In genomic region chr4:8393593-8394038, GRCh38 we compare ENCODE assay signal across 8 cellular contexts. TPM values are rescaled to one million over a fixed set of nuclear protein-coding genes. Genes with fewer than 3 reads are reported as not detected.
DNase-seq lines count a peak whose midpoint lies in the region; ATAC-seq and TF ChIP-seq lines count a peak whose summit lies in the region.

No MANE protein-coding gene starts in this region.

- WGBS in esophagus, 2 donors, result 40 to 64% methylated on average over 8 of the region's 8 CpGs
- WGBS in aorta, 2 donors, result 2 to 7% methylated on average over 8 of the region's 8 CpGs

- no peaks in the 10 kb centered on the region for H3K9me3 ChIP-seq in esophagus (ENCODE audit: control insufficient read depth in 2 of 2, insufficient read depth in 1 of 2, low read depth in 1 of 2, low read length in 1 of 2)
- H3K9me3 ChIP-seq in aorta (ENCODE audit: control insufficient read depth, low read length), result no peaks in the 10 kb centered on the region

- H3K4me3 Mint-ChIP-seq in natural killer cell, result no peak overlapping the region
- H3K4me3 Mint-ChIP-seq in T-helper 2 cell treated with Interferon-gamma antibody and Interleukin-4, amounts not matched to agents 5 μg/mL and 100 μg/mL, for 36 hours, result no peak overlapping the region
- no peak overlapping the region for H3K4me3 Mint-ChIP-seq in effector memory CD8-positive, alpha-beta T cell

- H3K27me3 Mint-ChIP-seq in natural killer cell (ENCODE audit: low read depth in 2 of 2), result no peaks in the 10 kb centered on the region
- H3K27me3 Mint-ChIP-seq in T-helper 2 cell treated with Interferon-gamma antibody and Interleukin-4, amounts not matched to agents 5 μg/mL and 100 μg/mL, for 36 hours (ENCODE audit: low read depth), result no peaks in the 10 kb centered on the region
- H3K27me3 Mint-ChIP-seq in effector memory CD8-positive, alpha-beta T cell, result no peaks in the 10 kb centered on the region

- peak overlapping the region; percentile 16 to 82 for H3K27ac ChIP-seq in esophagus (ENCODE audit: low read depth in 2 of 2, low read length in 1 of 2)
- H3K27ac ChIP-seq in aorta (ENCODE audit: low read depth in 1 of 2, low read length in 2 of 2), result no peak overlapping the region

- H3K9me3 Mint-ChIP-seq in natural killer cell, result no peaks in the 10 kb centered on the region
- no peaks in the 10 kb centered on the region for H3K9me3 Mint-ChIP-seq in T-helper 2 cell treated with Interferon-gamma antibody and Interleukin-4, amounts not matched to agents 5 μg/mL and 100 μg/mL, for 36 hours
- H3K9me3 Mint-ChIP-seq in effector memory CD8-positive, alpha-beta T cell, result no peaks in the 10 kb centered on the region

- H3K4me1 ChIP-seq in esophagus (ENCODE audit: control insufficient read depth in 2 of 2, insufficient read depth in 2 of 2, low read length in 1 of 2), result peaks cover 3 to 9% of the 10 kb centered on the region in 2 donors
- no peaks in the 10 kb centered on the region for H3K4me1 ChIP-seq in aorta (ENCODE audit: control insufficient read depth in 1 of 2, insufficient read depth in 2 of 2, low read length in 2 of 2)

- H3K36me3 Mint-ChIP-seq in natural killer cell, result no peaks in the 10 kb centered on the region
- H3K36me3 Mint-ChIP-seq in T-helper 2 cell treated with Interferon-gamma antibody and Interleukin-4, amounts not matched to agents 5 μg/mL and 100 μg/mL, for 36 hours (ENCODE audit: low read depth), result peaks cover 2% of the 10 kb centered on the region
- peaks cover 6% of the 10 kb centered on the region for H3K36me3 Mint-ChIP-seq in effector memory CD8-positive, alpha-beta T cell (ENCODE audit: insufficient read depth)

- TF ChIP-seq CTCF in natural killer cell (IDR thresholded peaks at IDR 0.05), result no peak

- peak; percentile 71 for DNase-seq in Right ventricle myocardium inferior (ENCODE audit: missing footprints)
- DNase-seq in cardiac septum (ENCODE audit: low spot score), result no peak
- peak; percentile 98 for DNase-seq in myocyte (ENCODE audit: low read depth)
- peak; percentile 82 to 89 for DNase-seq in aorta
- DNase-seq in natural killer cell, result no peak
- no peak for DNase-seq in T-helper 2 cell treated with Interferon-gamma antibody and Interleukin-4, amounts not matched to agents 5 μg/mL and 100 μg/mL, for 36 hours (ENCODE audit: low spot score)
- no peak for DNase-seq in effector memory CD8-positive, alpha-beta T cell

- intact Hi-C loops in Right ventricle myocardium inferior (cut with DNase I) (loop anchor here (2.0 kb wide), 1 partner anchor 53 kb away; no protein-coding TSS in a partner anchor), cardiac septum (cut with DNase I) (loop anchor here (2.0 kb wide), 1 partner anchor 73 kb away; no protein-coding TSS in a partner anchor), aorta (cut with DNase I) (loop anchor here in 1 of 2 donors (5.0 kb wide), 1 partner anchor 126 kb away; the partner anchor contains the start of gene HTRA3), natural killer cell (cut with micrococcal nuclease) (no loop called here)

- no peaks in the 10 kb centered on the region for H3K27me3 ChIP-seq in esophagus (ENCODE audit: control insufficient read depth in 1 of 2, insufficient read depth in 2 of 2, low read length in 2 of 2)
- no peaks in the 10 kb centered on the region for H3K27me3 ChIP-seq in aorta (ENCODE audit: control insufficient read depth in 1 of 2, insufficient read depth in 2 of 2, low read length in 1 of 2)

- H3K4me1 Mint-ChIP-seq in natural killer cell, result no peaks in the 10 kb centered on the region
- no peaks in the 10 kb centered on the region for H3K4me1 Mint-ChIP-seq in T-helper 2 cell treated with Interferon-gamma antibody and Interleukin-4, amounts not matched to agents 5 μg/mL and 100 μg/mL, for 36 hours (ENCODE audit: low read depth)
- H3K4me1 Mint-ChIP-seq in effector memory CD8-positive, alpha-beta T cell (ENCODE audit: low read depth in 2 of 2), result no peaks in the 10 kb centered on the region

- ATAC-seq in Right ventricle myocardium inferior (peak; percentile 73), aorta (ENCODE audit: low FRiP score) (peak; percentile 85), natural killer cell (no peak)
- ATAC-seq in effector memory CD8-positive, alpha-beta T cell (replicated peaks), result no peak

- H3K27ac Mint-ChIP-seq in natural killer cell, result no peak overlapping the region
- no peak overlapping the region for H3K27ac Mint-ChIP-seq in T-helper 2 cell treated with Interferon-gamma antibody and Interleukin-4, amounts not matched to agents 5 μg/mL and 100 μg/mL, for 36 hours
- H3K27ac Mint-ChIP-seq in effector memory CD8-positive, alpha-beta T cell, result peak overlapping the region in 1 of 2 donors; percentile 17

- H3K36me3 ChIP-seq in esophagus (ENCODE audit: control insufficient read depth in 2 of 2, insufficient read depth in 2 of 2, low read length in 1 of 2), result peaks cover 4 to 49% of the 10 kb centered on the region in 2 donors
- H3K36me3 ChIP-seq in aorta (ENCODE audit: control insufficient read depth in 1 of 2, insufficient read depth in 2 of 2, low read length in 1 of 2), result peaks cover 0 to 4% of the 10 kb centered on the region in 2 donors

- H3K4me3 ChIP-seq in esophagus (ENCODE audit: low read depth in 1 of 2, low read length in 2 of 2) (no peak overlapping the region), aorta (ENCODE audit: low read length in 2 of 2) (no peak overlapping the region)

RNA-seq across cellular contexts. Expression of gene ACOX3, which starts 46.9 kb away (rescaled TPM):
- total RNA-seq in Right ventricle myocardium inferior, result 25.3 TPM
- total RNA-seq in cardiac septum, result 29.3 TPM
- polyA plus RNA-seq in esophagus, result 10 to 100 TPM; 31.8 to 36.1 TPM
- 24.7 and 31.7 TPM in 2 replicates for total RNA-seq in myocyte
- 17.7 TPM for polyA plus RNA-seq in myocyte (2012)
- total RNA-seq in aorta, result 10 to 100 TPM; 37.6 to 43.7 TPM
- 10 to 100 TPM; 26.3 to 33.6 TPM for polyA plus RNA-seq in aorta
- total RNA-seq in natural killer cell, result 10 to 100 TPM; 12.4 to 18.3 (median 15.4) TPM

RNA-seq across cellular contexts. Expression of gene TRMT44, which starts 47.0 kb away (rescaled TPM):
- 9.2 TPM for total RNA-seq in Right ventricle myocardium inferior
- 9.0 TPM for total RNA-seq in cardiac septum
- polyA plus RNA-seq in esophagus, result 10 to 100 TPM; 15.6 to 17.2 TPM
- total RNA-seq in myocyte, result 20.1 and 23.9 TPM in 2 replicates
- polyA plus RNA-seq in myocyte (2012), result 9.9 TPM
- total RNA-seq in aorta, result 10 to 100 TPM; 18.1 to 23.1 TPM
- 10 to 100 TPM in 1 of 2 donors, 1 to 10 TPM in 1; 6.1 to 10.3 TPM for polyA plus RNA-seq in aorta
- total RNA-seq in natural killer cell, result 10 to 100 TPM; 24.4 to 37.5 (median 34.3) TPM

Comparison
In these comparisons a context has a peak if more than half of its experiments do, and no peak if none do; other contexts are left out.
1. DNase-seq: peak in Right ventricle myocardium inferior (single experiment), myocyte (single experiment) and aorta (2 of 2); none in cardiac septum (single experiment), natural killer cell (single experiment), T-helper 2 cell treated with Interferon-gamma antibody and Interleukin-4, amounts not matched to agents 5 μg/mL and 100 μg/mL, for 36 hours (single experiment) and effector memory CD8-positive, alpha-beta T cell (0 of 3).
2. ATAC-seq: peak in Right ventricle myocardium inferior (single experiment) and aorta (single experiment); none in natural killer cell (0 of 3) and effector memory CD8-positive, alpha-beta T cell (single experiment).
3. H3K27ac ChIP-seq: peak in esophagus (2 of 2); none in aorta (0 of 2).